In genomic region chr11:123069878-123070821, GRCh38 we compare ENCODE assay signal across 8 cellular contexts. TPM values are rescaled to one million over a fixed set of nuclear protein-coding genes. Genes with fewer than 3 reads are reported as not detected.
DNase-seq lines count a peak whose midpoint lies in the region; ATAC-seq and TF ChIP-seq lines count a peak whose summit lies in the region.

No MANE protein-coding gene starts in this region.

- H3K27ac Mint-ChIP-seq in HFFc6: peak overlapping the region; percentile 28; the same call in 1 of the 2 replicates

- H3K4me3 Mint-ChIP-seq in HFFc6: no peak overlapping the region

- peak overlapping the region; percentile 4 to 23 for H3K4me3 ChIP-seq in left lung

- H3K36me3 ChIP-seq in left lung: no peaks in the 10 kb centered on the region

- TF ChIP-seq CTCF in HFFc6 (IDR thresholded peaks at IDR 0.05) (no peak), left lung (IDR thresholded peaks at IDR 0.05) (no peak)

- H3K27ac ChIP-seq in left lung: peak overlapping the region; percentile 49 to 82

- intact Hi-C loops in left lung (cut with DNase I): no loop called here

- ATAC-seq in GM18520 (IDR thresholded peaks at IDR 0.05; ENCODE audit: unreplicated experiment) (peak; percentile 39), left lung (peak; percentile 37)

- H3K27me3 ChIP-seq in left lung: no peaks in the 10 kb centered on the region

- H3K9me3 Mint-ChIP-seq in HFFc6: no peaks in the 10 kb centered on the region

- H3K9me3 ChIP-seq in left lung: no peaks in the 10 kb centered on the region

- peaks cover 0 to 55% of the 10 kb centered on the region in 2 donors for H3K4me1 ChIP-seq in left lung

- no peak for DNase-seq in HFFc6
- peak; percentile 32 for DNase-seq in NCI-H2029 (lab: John Stamatoyannopoulos, UW)
- DNase-seq in left lung: no peak
- DNase-seq in DMS 273 treated with DMSO at 0.1 percent for 48 hours (lab: John Stamatoyannopoulos, UW): no peak
- DNase-seq in NCI-H187 (lab: John Stamatoyannopoulos, UW): no peak
- no peak for DNase-seq in NCI-H1436 treated with DMSO at 0.1 percent for 48 hours (lab: John Stamatoyannopoulos, UW)
- no peak for DNase-seq in DMS114 treated with DMSO at 0.1 percent for 48 hours (lab: John Stamatoyannopoulos, UW; ENCODE audit: unreplicated experiment)

- peaks cover 31% of the 10 kb centered on the region for H3K36me3 Mint-ChIP-seq in HFFc6 (ENCODE audit: low read depth)

- peaks cover 16% of the 10 kb centered on the region for H3K4me1 Mint-ChIP-seq in HFFc6 (ENCODE audit: low read depth)

- peaks cover 2% of the 10 kb centered on the region; the same call in 1 of the 2 replicates for H3K27me3 Mint-ChIP-seq in HFFc6 (ENCODE audit: insufficient read depth)

RNA-seq across cellular contexts. Expression of gene HSPA8, which starts 8.2 kb away (rescaled TPM):
- total RNA-seq in HFFc6 (2021; fragmentation: NEBNext Ultra II Directional; extraction: Animal tissue kit (Norgen Biotek cat#: 25700)): 1,000 to 10,000 TPM; 1,520 to 2,256 (median 2,072) TPM
- 1,000 to 10,000 TPM; 1,083 to 1,275 TPM for total RNA-seq in left lung
